ENCODE assay signal across 8 cellular contexts in the genomic region with DNA sequence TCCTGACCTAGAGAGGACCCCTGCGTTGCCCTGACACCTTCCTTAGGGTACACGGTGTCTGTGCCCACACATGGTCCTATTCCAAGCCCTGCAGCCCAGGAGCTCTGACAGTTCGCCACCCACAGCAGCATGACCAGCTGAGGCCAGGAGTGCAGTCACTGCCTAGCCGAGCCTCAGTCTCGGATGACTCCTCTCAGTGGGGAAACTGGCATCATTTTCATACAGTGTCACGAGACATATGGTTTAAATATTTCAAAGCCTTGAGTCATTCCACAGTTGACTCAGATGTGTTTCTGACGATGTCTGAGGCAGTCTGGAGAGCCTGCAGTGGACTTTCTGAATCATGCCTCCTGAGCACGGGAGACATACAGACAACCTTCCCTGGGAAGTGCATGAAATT.
A peak's percentile ranks its signal among the peaks of the same experiment; 100 is the strongest.
DNase-seq lines count a peak whose midpoint lies in the region; ATAC-seq lines count a peak whose summit lies in the region.

No MANE protein-coding gene starts in this region.

- peak; percentile 70 for ATAC-seq in HG03565 (IDR thresholded peaks at IDR 0.05; ENCODE audit: unreplicated experiment)
- peak; percentile 73 for ATAC-seq in sciatic nerve
- no peak for ATAC-seq in HG03280 (IDR thresholded peaks at IDR 0.05; ENCODE audit: unreplicated experiment)
- ATAC-seq in HG03521 (IDR thresholded peaks at IDR 0.05; ENCODE audit: unreplicated experiment), result no peak

- intact Hi-C loops in sciatic nerve (cut with DNase I), result no loop called here

- DNase-seq in EL, result peak; percentile 96
- peak; percentile 91 for DNase-seq in brain pericyte (ENCODE audit: low read depth, low spot score)
- DNase-seq in sciatic nerve (ENCODE audit: low spot score), result no peak
- no peak for DNase-seq in T-helper 9 cell
- no peak for DNase-seq in cerebellum (ENCODE audit: low spot score)

Comparison
In these comparisons a context has a peak if more than half of its experiments do, and no peak if none do; other contexts are left out.
1. DNase-seq: peak in EL (single experiment) and brain pericyte (single experiment); none in sciatic nerve (single experiment), T-helper 9 cell (single experiment) and cerebellum (single experiment).
2. ATAC-seq: peak in HG03565 (single experiment) and sciatic nerve (single experiment); none in HG03280 (single experiment) and HG03521 (single experiment).